23 cellular contexts compared by ENCODE assay signal in the genomic region with DNA sequence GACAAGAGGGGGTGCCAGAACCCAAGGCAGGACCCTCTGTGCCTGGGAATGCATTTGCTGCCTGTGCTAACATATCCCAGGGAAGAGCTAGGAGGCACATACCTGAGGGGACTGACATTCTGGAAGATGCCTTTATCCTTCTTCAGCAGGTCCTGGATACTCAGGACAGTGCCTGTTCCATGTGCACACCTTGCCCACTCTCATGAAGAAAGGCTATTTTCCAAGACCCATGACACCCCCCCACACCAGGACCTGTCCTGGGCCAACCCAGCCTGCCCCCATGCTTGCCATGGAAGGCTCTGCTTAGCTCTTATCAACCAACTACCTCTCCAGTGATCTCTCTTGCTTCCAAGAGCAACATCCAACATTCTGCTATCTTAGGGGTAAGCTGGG.
DNase-seq lines count a peak whose midpoint lies in the region; ATAC-seq and TF ChIP-seq lines count a peak whose summit lies in the region.
"Had no signal": no experiment of that assay in that cellular context is flagged by ENCODE, and none has a peak within 500 bp of the region (broad histone marks: within the 10 kb centered on the region; RNA-seq: fewer than 3 reads in every experiment).

No MANE protein-coding gene starts in this region.

- H3K27me3 ChIP-seq in CD4-positive, alpha-beta T cell (ENCODE audit: control insufficient read depth, insufficient read depth, low read length): no peaks in the 10 kb centered on the region
- H3K27me3 ChIP-seq: BLaER1 had no signal

- no peak for TF ChIP-seq CTCF in CD4-positive, alpha-beta T cell (IDR thresholded peaks at IDR 0.05)
- no peak for TF ChIP-seq CTCF in neural crest cell (conservative IDR thresholded peaks at IDR 0.05)

- H3K27me3 Mint-ChIP-seq in activated T-cell treated with anti-CD3 and anti-CD28 coated beads, Interleukin-2, amount 50 U/mL, for 72 hours (ENCODE audit: low read depth): no peaks in the 10 kb centered on the region
- no peaks in the 10 kb centered on the region for H3K27me3 Mint-ChIP-seq in CD4-positive, alpha-beta T cell
- H3K27me3 Mint-ChIP-seq in effector memory CD8-positive, alpha-beta T cell: no peaks in the 10 kb centered on the region
- no peaks in the 10 kb centered on the region for H3K27me3 Mint-ChIP-seq in neural crest cell (ENCODE audit: low read depth)
- H3K27me3 Mint-ChIP-seq: CD4-positive, CD25-positive, alpha-beta regulatory T cell had no signal

- H3K9me3 ChIP-seq in CD4-positive, alpha-beta T cell (ENCODE audit: control insufficient read depth, low read length): no peaks in the 10 kb centered on the region
- H3K9me3 ChIP-seq: BLaER1 had no signal

- no peaks in the 10 kb centered on the region for H3K9me3 Mint-ChIP-seq in activated T-cell treated with anti-CD3 and anti-CD28 coated beads, Interleukin-2, amount 50 U/mL, for 72 hours
- H3K9me3 Mint-ChIP-seq in CD4-positive, alpha-beta T cell: no peaks in the 10 kb centered on the region
- no peaks in the 10 kb centered on the region for H3K9me3 Mint-ChIP-seq in effector memory CD8-positive, alpha-beta T cell
- no peaks in the 10 kb centered on the region for H3K9me3 Mint-ChIP-seq in neural crest cell
- H3K9me3 Mint-ChIP-seq: CD4-positive, CD25-positive, alpha-beta regulatory T cell had no signal

- H3K4me3 Mint-ChIP-seq in activated T-cell treated with anti-CD3 and anti-CD28 coated beads, Interleukin-2, amount 50 U/mL, for 72 hours: no peak overlapping the region
- H3K4me3 Mint-ChIP-seq in CD4-positive, alpha-beta T cell: no peak overlapping the region
- no peak overlapping the region for H3K4me3 Mint-ChIP-seq in effector memory CD8-positive, alpha-beta T cell
- H3K4me3 Mint-ChIP-seq in neural crest cell: no peak overlapping the region

- no peak overlapping the region for H3K27ac ChIP-seq in CD4-positive, alpha-beta T cell (ENCODE audit: low read depth, low read length)
- H3K27ac ChIP-seq: BLaER1, GM23248 had no signal

- no peak for ATAC-seq in activated T-cell treated with anti-CD3 and anti-CD28 coated beads, Interleukin-2, amount 50 U/mL, for 72 hours (replicated peaks in 1 of 2)
- ATAC-seq in CD4-positive, alpha-beta T cell (ENCODE audit: poor library complexity): no peak
- ATAC-seq in effector memory CD8-positive, alpha-beta T cell (replicated peaks): no peak
- ATAC-seq in GM21447 (IDR thresholded peaks at IDR 0.05; ENCODE audit: unreplicated experiment): no peak
- no peak for ATAC-seq in HG02610 (IDR thresholded peaks at IDR 0.05; ENCODE audit: unreplicated experiment)
- ATAC-seq: HepG2 had no signal

- CTCF ChIA-PET in CD4-positive, alpha-beta T cell (lab: Charles Lee): no interaction called here

- POLR2A ChIA-PET in CD4-positive, alpha-beta T cell (lab: Charles Lee): no interaction called here

- DNase-seq in activated T-cell treated with anti-CD3 and anti-CD28 coated beads, Interleukin-2, amount 50 U/mL, for 72 hours: no peak
- no peak for DNase-seq in activated T-cell treated with anti-CD3 and anti-CD28 coated beads, Interleukin-2, amount 50 U/mL, for 48 hours
- DNase-seq in CD4-positive, alpha-beta T cell: no peak
- DNase-seq in effector memory CD8-positive, alpha-beta T cell: no peak
- no peak for DNase-seq in neural crest cell (ENCODE audit: low read depth, low spot score)
- DNase-seq in NCI-H82 treated with DMSO at 0.1 percent for 48 hours (lab: John Stamatoyannopoulos, UW; ENCODE audit: unreplicated experiment): no peak
- DNase-seq: CD4-positive, CD25-positive, alpha-beta regulatory T cell; COR-L47; GM23248; H7; Karpas-422; MV-4-11; NCI-H1105; NCI-H1436 treated with DMSO at 0.1 percent for 48 hours; NCI-H1930; NCI-H2107; NCI-H524; NCI-H748 treated with DMSO at 0.1 percent for 48 hours; SIG-M5 had no signal

- peaks cover 2 to 4% of the 10 kb centered on the region in 2 donors for H3K36me3 Mint-ChIP-seq in activated T-cell treated with anti-CD3 and anti-CD28 coated beads, Interleukin-2, amount 50 U/mL, for 72 hours (ENCODE audit: insufficient read depth in 2 of 2)
- peaks cover 87% of the 10 kb centered on the region for H3K36me3 Mint-ChIP-seq in CD4-positive, alpha-beta T cell (ENCODE audit: low read depth)
- peaks cover 49% of the 10 kb centered on the region for H3K36me3 Mint-ChIP-seq in effector memory CD8-positive, alpha-beta T cell (ENCODE audit: insufficient read depth)
- H3K36me3 Mint-ChIP-seq in neural crest cell (ENCODE audit: low read depth): peaks cover 10% of the 10 kb centered on the region

- no peaks in the 10 kb centered on the region for H3K4me1 Mint-ChIP-seq in activated T-cell treated with anti-CD3 and anti-CD28 coated beads, Interleukin-2, amount 50 U/mL, for 72 hours (ENCODE audit: low read depth)
- no peaks in the 10 kb centered on the region for H3K4me1 Mint-ChIP-seq in CD4-positive, alpha-beta T cell (ENCODE audit: low read depth)
- peaks cover 4 to 8% of the 10 kb centered on the region in 2 donors for H3K4me1 Mint-ChIP-seq in effector memory CD8-positive, alpha-beta T cell (ENCODE audit: low read depth in 2 of 2)
- H3K4me1 Mint-ChIP-seq in neural crest cell: no peaks in the 10 kb centered on the region

- peak overlapping the region; percentile 45 for H3K27ac Mint-ChIP-seq in activated T-cell treated with anti-CD3 and anti-CD28 coated beads, Interleukin-2, amount 50 U/mL, for 72 hours
- H3K27ac Mint-ChIP-seq in CD4-positive, alpha-beta T cell: peak overlapping the region; percentile 14
- H3K27ac Mint-ChIP-seq in effector memory CD8-positive, alpha-beta T cell: peak overlapping the region; percentile 45 to 79
- peak overlapping the region; percentile 35 for H3K27ac Mint-ChIP-seq in neural crest cell (ENCODE audit: unreplicated experiment)

- intact Hi-C loops in CD4-positive, alpha-beta T cell (cut with DNase I, micrococcal nuclease): no loop called here
